ENCODE assay signal across 23 cellular contexts in the genomic region with DNA sequence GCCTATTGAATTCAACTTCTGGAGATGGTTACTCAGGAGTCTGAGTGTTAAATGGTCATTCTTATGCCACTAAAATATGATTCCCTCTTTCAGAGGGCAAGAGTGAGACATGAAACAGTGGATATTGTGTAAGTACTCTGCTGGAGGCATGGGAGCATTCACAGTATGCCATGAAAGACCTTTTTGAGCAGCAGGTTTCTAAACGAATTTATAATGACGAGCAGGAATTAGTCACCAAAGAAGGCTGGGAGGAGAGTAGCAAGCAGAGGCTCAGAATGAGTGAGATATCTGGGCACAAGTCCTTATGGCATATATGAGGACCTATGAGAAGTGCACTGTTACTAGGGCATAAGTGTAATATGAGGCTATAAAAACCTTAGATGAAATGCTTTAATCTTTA. TPM values are rescaled to one million over a fixed set of nuclear protein-coding genes. Genes with fewer than 3 reads are reported as not detected.
DNase-seq lines count a peak whose midpoint lies in the region; ATAC-seq, FAIRE-seq and TF ChIP-seq lines count a peak whose summit lies in the region.
"Had no signal": no experiment of that assay in that cellular context is flagged by ENCODE, and none has a peak within 500 bp of the region (broad histone marks: within the 10 kb centered on the region; RNA-seq: fewer than 3 reads in every experiment).

No MANE protein-coding gene starts in this region.

- no peak overlapping the region for H3K4me3 ChIP-seq in kidney (ENCODE audit: low read length in 2 of 2)
- H3K4me3 ChIP-seq: BLaER1 treated with 17β-estradiol and CSF1 and Interleukin-3, amounts not matched to agents 10 nM and 100 nM; breast epithelium; dorsolateral prefrontal cortex; hepatocyte; neural progenitor cell had no signal

- H3K27ac Mint-ChIP-seq in T-helper 1 cell treated with Interleukin-12 subunit alpha and Interleukin-12 subunit beta and Interleukin-4 antibody, amounts not matched to agents 30 μg/mL and 1 μg/mL, for 36 hours: peak overlapping the region; percentile 60
- H3K27ac Mint-ChIP-seq: neural progenitor cell had no signal

- TF ChIP-seq CTCF in foreskin keratinocyte (conservative IDR thresholded peaks at IDR 0.05) (no peak), kidney (IDR thresholded peaks at IDR 0.05; ENCODE audit: borderline replicate concordance, extremely low read depth, insufficient read depth) (no peak)

- FAIRE-seq in kidney (lab: Jason Lieb, UNC) (no peak), GM19239 (lab: Jason Lieb, UNC) (no peak)

- no peaks in the 10 kb centered on the region for H3K9me3 Mint-ChIP-seq in T-helper 1 cell treated with Interleukin-12 subunit alpha and Interleukin-12 subunit beta and Interleukin-4 antibody, amounts not matched to agents 30 μg/mL and 1 μg/mL, for 36 hours
- H3K9me3 Mint-ChIP-seq: neural progenitor cell had no signal

- no peaks in the 10 kb centered on the region for H3K36me3 ChIP-seq in kidney (ENCODE audit: control insufficient read depth in 1 of 2, insufficient read depth in 2 of 2, low read length in 2 of 2)
- H3K36me3 ChIP-seq: BLaER1 treated with 17β-estradiol and CSF1 and Interleukin-3, amounts not matched to agents 10 nM and 100 nM; breast epithelium; neural progenitor cell had no signal

- DNase-seq in activated CD4-positive, CD25-positive, alpha-beta regulatory T cell treated with anti-CD3 and anti-CD28 coated beads, Interleukin-2, amount 50 U/mL, for 72 hours: no peak
- no peak for DNase-seq in foreskin keratinocyte
- no peak for DNase-seq in kidney
- no peak for DNase-seq in H4 (ENCODE audit: low spot score)
- no peak for DNase-seq in GM19239 (ENCODE audit: insufficient read length, low spot score)
- DNase-seq: activated naive CD4-positive, alpha-beta T cell treated with Interleukin-2 at 50 U/mL for 16 hours; DMS53; dorsolateral prefrontal cortex; KG1; NCI-H1417; NK-92 treated with Interleukin-12 subunit alpha and Interleukin-12 subunit beta, amount 100 ng/mL, for 24 hours; T-helper 9 cell had no signal

- H3K4me1 Mint-ChIP-seq in T-helper 1 cell treated with Interleukin-12 subunit alpha and Interleukin-12 subunit beta and Interleukin-4 antibody, amounts not matched to agents 30 μg/mL and 1 μg/mL, for 36 hours (ENCODE audit: low read depth): peaks cover 30% of the 10 kb centered on the region
- H3K4me1 Mint-ChIP-seq: neural progenitor cell had no signal

- H3K4me3 Mint-ChIP-seq in T-helper 1 cell treated with Interleukin-12 subunit alpha and Interleukin-12 subunit beta and Interleukin-4 antibody, amounts not matched to agents 30 μg/mL and 1 μg/mL, for 36 hours: no peak overlapping the region
- H3K4me3 Mint-ChIP-seq: neural progenitor cell had no signal

- no peak overlapping the region for H3K9ac ChIP-seq in kidney (ENCODE audit: low read length in 2 of 2)
- H3K9ac ChIP-seq: BLaER1 treated with 17β-estradiol and CSF1 and Interleukin-3, amounts not matched to agents 10 nM and 100 nM; neural progenitor cell had no signal

- no peaks in the 10 kb centered on the region for H3K9me3 ChIP-seq in kidney (ENCODE audit: control insufficient read depth in 1 of 2, low read length in 2 of 2)
- H3K9me3 ChIP-seq: BLaER1 treated with 17β-estradiol and CSF1 and Interleukin-3, amounts not matched to agents 10 nM and 100 nM; breast epithelium had no signal

- no peaks in the 10 kb centered on the region for H3K36me3 Mint-ChIP-seq in T-helper 1 cell treated with Interleukin-12 subunit alpha and Interleukin-12 subunit beta and Interleukin-4 antibody, amounts not matched to agents 30 μg/mL and 1 μg/mL, for 36 hours (ENCODE audit: low read depth)
- H3K36me3 Mint-ChIP-seq: neural progenitor cell had no signal

- ATAC-seq in activated CD4-positive, CD25-positive, alpha-beta regulatory T cell treated with anti-CD3 and anti-CD28 coated beads, Interleukin-2, amount 50 U/mL, for 24 hours: peak; percentile 63 to 64
- peak; percentile 27 for ATAC-seq in GM18907 (IDR thresholded peaks at IDR 0.05; ENCODE audit: unreplicated experiment)
- peak; percentile 23 for ATAC-seq in foreskin keratinocyte
- ATAC-seq: HCT116 had no signal

- H3K27me3 ChIP-seq in foreskin keratinocyte: no peaks in the 10 kb centered on the region
- H3K27me3 ChIP-seq: BLaER1 treated with 17β-estradiol and CSF1 and Interleukin-3, amounts not matched to agents 10 nM and 100 nM; breast epithelium; hepatocyte; neural progenitor cell had no signal

- intact Hi-C loops in kidney (cut with DNase I): no loop called here

- no peaks in the 10 kb centered on the region for H3K27me3 Mint-ChIP-seq in T-helper 1 cell treated with Interleukin-12 subunit alpha and Interleukin-12 subunit beta and Interleukin-4 antibody, amounts not matched to agents 30 μg/mL and 1 μg/mL, for 36 hours (ENCODE audit: low read depth)

- H3K4me1 ChIP-seq in foreskin keratinocyte (no peaks in the 10 kb centered on the region), kidney (ENCODE audit: control insufficient read depth in 1 of 2, insufficient read depth in 1 of 2, low read depth in 1 of 2, low read length in 2 of 2) (no peaks in the 10 kb centered on the region)
- H3K4me1 ChIP-seq: breast epithelium, neural progenitor cell had no signal

- no peak overlapping the region for H3K27ac ChIP-seq in foreskin keratinocyte
- H3K27ac ChIP-seq in kidney (ENCODE audit: low read depth in 2 of 2, low read length in 2 of 2): no peak overlapping the region
- H3K27ac ChIP-seq: 22Rv1; BLaER1 treated with 17β-estradiol and CSF1 and Interleukin-3, amounts not matched to agents 10 nM and 100 nM; breast epithelium; dorsolateral prefrontal cortex; hepatocyte; HL-60; neural progenitor cell had no signal

RNA-seq across cellular contexts. Expression of gene MYB, which starts 10.9 kb away (rescaled TPM):
- total RNA-seq in foreskin keratinocyte (0.34 and 0.42 TPM in 2 replicates), kidney (1.3 TPM)
- polyA plus RNA-seq in foreskin keratinocyte (0.09 and 0.13 TPM in 2 replicates), kidney (ENCODE audit: insufficient read depth, low read depth, low replicate concordance) (not detected)
- 0.39 and 1.1 TPM in 2 replicates for total RNA-seq in H4 (2014; rRNA removed; shearing (Covaris generic))
- total RNA-seq: renal cortical epithelial cell had no signal
